2 cellular contexts compared by ENCODE assay signal in genomic region chr2:54088719-54089118, GRCh38.
TF ChIP-seq lines count a peak whose summit lies in the region.

No MANE protein-coding gene starts in this region.

TF ChIP-seq in HepG2, 621 proteins besides CTCF, POLR2A, EP300 and RAD21:
- TF ChIP-seq GATA4 (IDR thresholded peaks at IDR 0.05; ENCODE audit: borderline replicate concordance, low read depth) (0 out of 2 replicates have a peak, but pooled peaks have one; percentile 32), KMT2A (CRISPR knock-in tag; IDR thresholded peaks at IDR 0.05) (no peak), FIP1L1 (IDR thresholded peaks at IDR 0.05; ENCODE audit: borderline replicate concordance, insufficient read depth, low read depth, low read length) (no peak), ZNF512 (CRISPR knock-in tag; IDR thresholded peaks at IDR 0.05) (no peak), MTA1 (CRISPR knock-in tag; IDR thresholded peaks at IDR 0.05; ENCODE audit: borderline replicate concordance) (no peak), MEIS1 (CRISPR knock-in tag; IDR thresholded peaks at IDR 0.05; ENCODE audit: borderline replicate concordance) (no peak), DZIP1 (CRISPR knock-in tag; IDR thresholded peaks at IDR 0.05) (no peak), TGIF2 (CRISPR knock-in tag; IDR thresholded peaks at IDR 0.05) (no peak), ONECUT2 (CRISPR knock-in tag; IDR thresholded peaks at IDR 0.05) (peak; percentile 48; the same call in 1 of the 2 replicates), ZNF746 (CRISPR knock-in tag; IDR thresholded peaks at IDR 0.05) (no peak), ZNF691 (CRISPR knock-in tag; IDR thresholded peaks at IDR 0.05; ENCODE audit: borderline replicate concordance, low read depth) (no peak), LBX2 (CRISPR knock-in tag; IDR thresholded peaks at IDR 0.05; ENCODE audit: borderline replicate concordance) (no peak), RBAK (CRISPR knock-in tag; IDR thresholded peaks at IDR 0.05) (no peak), STAT5B (CRISPR knock-in tag; IDR thresholded peaks at IDR 0.05) (no peak)

TF ChIP-seq in K562, 482 proteins besides CTCF, POLR2A, EP300 and RAD21:
- TF ChIP-seq DACH1 (IDR thresholded peaks at IDR 0.05; ENCODE audit: partially characterized antibody) (peak; percentile 9), ZNF77 (CRISPR knock-in tag; IDR thresholded peaks at IDR 0.05) (no peak)
